Comparison of ENCODE assay signal across 23 cellular contexts in genomic region chr4:94267037-94267436, GRCh38.
"Had no signal": no experiment of that assay in that cellular context is flagged by ENCODE, and none has a peak within 500 bp of the region (broad histone marks: within the 10 kb centered on the region; RNA-seq: fewer than 3 reads in every experiment).

No MANE protein-coding gene starts in this region.

- H3K4me2 ChIP-seq: SK-N-SH had no signal

- H3K27me3 ChIP-seq: MG63 had no signal

- H3K9ac ChIP-seq: SK-N-SH had no signal

- FAIRE-seq: HepG2, RCC 7860 had no signal

- H3K4me3 ChIP-seq: MG63 had no signal

- ATAC-seq: HepG2 had no signal

- H3K9me3 ChIP-seq: MG63, SK-N-SH had no signal

- DNase-seq: IMR-90, Karpas-422, KG1, MG63, NCI-H1092, NCI-H1105 treated with DMSO at 0.1 percent for 48 hours, NCI-H1436, NCI-H187, NCI-H2029, NCI-H2081 treated with DMSO at 0.1 percent for 48 hours, NCI-H2171, NCI-H226, NCI-H446, NCI-H510A, NCI-H524 treated with DMSO at 0.1 percent for 48 hours, NCI-H69, NCI-H774, Right ventricle myocardium superior, RPMI8226, SK-N-SH, SW 1271 had no signal
